Comparison of ENCODE assay signal across 8 cellular contexts in the genomic region with DNA sequence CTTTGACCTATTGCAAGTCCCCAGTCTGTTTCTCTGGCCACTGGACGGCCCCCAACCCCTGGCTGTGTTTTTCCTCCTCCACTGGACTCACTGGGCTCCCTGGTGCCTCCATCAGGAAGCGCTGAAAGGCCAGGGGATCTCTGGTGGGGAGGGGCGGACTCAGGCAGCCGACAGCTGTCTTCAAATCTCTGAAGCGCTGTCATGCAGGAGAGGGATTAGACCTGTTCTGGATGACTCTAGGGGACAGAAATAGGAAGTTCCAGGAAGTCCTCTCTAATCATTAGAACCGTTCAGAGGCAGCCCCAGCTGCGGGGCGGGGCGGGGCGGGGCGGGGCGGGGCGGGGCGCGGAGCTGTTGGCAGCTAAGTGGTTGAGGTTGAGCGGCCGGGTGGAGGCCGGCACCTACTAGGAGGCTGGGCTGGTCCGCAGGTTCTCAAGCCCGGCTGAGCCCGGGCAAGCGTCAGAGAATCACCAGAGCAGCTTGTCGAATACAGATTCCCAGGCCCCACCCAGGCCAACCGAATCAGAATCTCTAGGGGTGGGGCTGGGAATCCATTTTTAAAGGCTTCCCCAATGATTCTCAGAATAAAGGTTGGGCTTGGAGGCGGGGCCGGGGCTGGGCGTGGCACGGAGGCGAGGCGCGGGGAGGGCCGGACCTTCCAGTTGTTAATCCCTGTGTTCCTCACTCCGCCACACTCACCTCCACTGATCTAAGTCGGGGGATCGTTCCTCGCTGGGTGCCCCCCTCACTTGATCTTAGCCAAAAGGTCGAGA. TPM values are rescaled to one million over a fixed set of nuclear protein-coding genes. Genes with fewer than 3 reads are reported as not detected.
A peak's percentile ranks its signal among the peaks of the same experiment; 100 is the strongest.
DNase-seq lines count a peak whose midpoint lies in the region; ATAC-seq, FAIRE-seq and TF ChIP-seq lines count a peak whose summit lies in the region.

No MANE protein-coding gene starts in this region.

- peaks cover 4% of the 10 kb centered on the region for H3K9me1 ChIP-seq in K562 (ENCODE audit: control insufficient read depth, insufficient read depth, low read length)

- in situ Hi-C loops in K562 (cut with MboI), result no loop called here

- DNase-seq in HCEC 1CT (peak; percentile 77), NCI-H1092 (lab: John Stamatoyannopoulos, UW) (peak; percentile 43), T-helper 17 cell (peak; percentile 46 to 63 (median 55)), K562 (ENCODE audit: extremely low read depth in 1 of 4, low spot score in 3 of 4) (peak; percentile 90 to 95 (median 94)), iPS-NIHi11 (ENCODE audit: low spot score) (peak; percentile 91), NCI-H446 treated with DMSO at 0.1 percent for 48 hours (lab: John Stamatoyannopoulos, UW) (no peak)
- peak; percentile 59 for DNase-seq in stimulated activated CD4-positive, alpha-beta T cell treated with anti-CD3 and anti-CD28 coated beads, Interleukin-12 subunit alpha, Interleukin-12 subunit beta, amount 100 ng/mL, for 4 hours

- H3K4me3 ChIP-seq in K562, result peak overlapping the region; percentile 42

- peak; percentile 59 for TF ChIP-seq EP300 in K562 (IDR thresholded peaks at IDR 0.05; ENCODE audit: low read length)

- no peak for TF ChIP-seq POLR2A in K562 (conservative IDR thresholded peaks at IDR 0.05)

- H3K9me3 ChIP-seq in T-helper 17 cell (ENCODE audit: control insufficient read depth, low read length, poor library complexity, severe bottlenecking) (no peaks in the 10 kb centered on the region), K562 (replicated peaks; ENCODE audit: control insufficient read depth, insufficient read depth, low read depth, low read length) (no peaks in the 10 kb centered on the region)

- FAIRE-seq in G401.6 (lab: Jason Lieb, UNC) (peak; percentile 78), K562 (lab: Jason Lieb, UNC) (peak; percentile 94)

- peak overlapping the region; percentile 77 for H3K4me2 ChIP-seq in K562 (ENCODE audit: insufficient read depth, low read length)

- peak overlapping the region; percentile 53 for H3K27ac Mint-ChIP-seq in T-helper 17 cell

- BruUV-seq in K562 (replicated peaks; lab: Mats Ljungman, UMichigan), result no TSS peak

- H4K20me1 ChIP-seq in K562 (replicated peaks; ENCODE audit: control insufficient read depth, insufficient read depth, low read length), result no peaks in the 10 kb centered on the region; the same call in none of the 2 replicates

- H3K36me3 Mint-ChIP-seq in T-helper 17 cell (ENCODE audit: low read depth), result peaks cover 2% of the 10 kb centered on the region

- H3K4me3 Mint-ChIP-seq in T-helper 17 cell, result peak overlapping the region; percentile 91

- H3K27me3 Mint-ChIP-seq in T-helper 17 cell, result peaks cover 13% of the 10 kb centered on the region

- ATAC-seq in T-helper 17 cell (peak; percentile 69), K562 (peak; percentile 88)

- H3K36me3 ChIP-seq in K562 (ENCODE audit: control insufficient read depth, insufficient read depth, low read length), result no peaks in the 10 kb centered on the region

- H3K4me1 ChIP-seq in K562 (replicated peaks in 1 of 2; ENCODE audit: control insufficient read depth in 2 of 2, insufficient read depth in 2 of 2, low read length in 2 of 2), result peaks cover 20 to 25% of the 10 kb centered on the region in 2 experiments

- H3K4me1 Mint-ChIP-seq in T-helper 17 cell, result peaks cover 14% of the 10 kb centered on the region

- WGBS in K562 (ENCODE audit: insufficient coverage, low coverage, missing lambda C conversion rate), result 2% methylated on average over 29 of the region's 37 CpGs

- POLR2A ChIA-PET in K562 (lab: Yijun Ruan, JAX), result interaction anchor here (0.6 to 3.0 kb wide), 11 partner anchors 10 to 408 kb away, joined by 3 to 8 read pairs (median 3); no protein-coding TSS in a partner anchor

- peak overlapping the region; percentile 90 for H2AFZ ChIP-seq in K562 (ENCODE audit: low read depth, low read length)

- no peaks in the 10 kb centered on the region for H3K79me2 ChIP-seq in K562 (ENCODE audit: control insufficient read depth, insufficient read depth, low read length)

- CTCF ChIA-PET in K562 (lab: Yijun Ruan, JAX; ENCODE audit: low intra/inter-chr PET ratio), result interaction anchor here (1.1 to 7.7 kb wide), 5 partner anchors 32 to 312 kb away, joined by 9 to 166 read pairs (median 9); no protein-coding TSS in a partner anchor

- TF ChIP-seq CTCF in K562 (IDR thresholded peaks at IDR 0.05 in 2 of 3, conservative IDR thresholded peaks at IDR 0.05 in 1 of 3; ENCODE audit: insufficient read depth in 2 of 3, low read depth in 1 of 3, low read length in 3 of 3), result peak; percentile 28 to 43 (median 36); a peak in 3 of 6 replicates

- H3K27me3 ChIP-seq in K562 (ENCODE audit: control insufficient read depth in 2 of 2, insufficient read depth in 2 of 2, low read length in 2 of 2), result peaks cover 3 to 18% of the 10 kb centered on the region in 2 experiments; a peak in 3 of 5 replicates

- TF ChIP-seq RAD21 in K562 (CRISPR knock-in tag; conservative IDR thresholded peaks at IDR 0.05 in 1 of 2, IDR thresholded peaks at IDR 0.05 in 1 of 2), result peak in 1 of 2 experiments; percentile 58; a peak in 3 of 4 replicates

- H3K27ac ChIP-seq in K562 (ENCODE audit: extremely low read depth, low read depth, low read length), result peak overlapping the region; percentile 44; the same call in 1 of the 3 replicates

- peak overlapping the region; percentile 31 to 80; a peak in 3 of 4 replicates for H3K9ac ChIP-seq in K562 (ENCODE audit: insufficient read depth in 1 of 2, low read depth in 2 of 2, low read length in 2 of 2)

- intact Hi-C loops in K562 (cut with micrococcal nuclease), result loop anchor here (1.0 to 5.0 kb wide), 3 partner anchors 32 to 312 kb away; no protein-coding TSS in a partner anchor

RNA-seq across cellular contexts. Expression of gene PHLDA3, which starts 11.4 kb away (rescaled TPM):
- total RNA-seq in T-helper 17 cell (1 to 10 TPM; 1.6 to 2.7 TPM), K562 (2014; rRNA removed) (0.27 TPM in 1 of 2 replicates, not detected in the other), K562 (2014; rRNA removed; fragmentation: Illumina TruSeq; extraction: Trizol) (not detected in 2 replicates), K562 (2015; rRNA removed; fragmentation: Illumina TruSeq; extraction: Trizol) (not detected in 2 replicates), K562 (2021) (0.11 and 0.42 TPM in 2 replicates)
- not detected in 2 replicates for total RNA-seq in K562 (2011; cell fraction: chromatin; rRNA removed; ENCODE audit: low replicate concordance)
- total RNA-seq in K562 (2011; cell fraction: nucleolus; rRNA removed), result not detected in 2 replicates
- total RNA-seq in K562 (2011; cell fraction: nucleoplasm; rRNA removed), result not detected in 2 replicates
- polyA plus RNA-seq in K562 (2011; rRNA removed) (not detected in 2 replicates), K562 (2014; fragmentation: Illumina TruSeq; extraction: Trizol) (not detected in 2 replicates), K562 (2014; fragmentation: Nextera tagmentation; extraction: Ambion mirVana) (not detected), K562 (2014; rRNA removed) (not detected in 2 replicates)
- polyA plus RNA-seq in K562 (2011; cell fraction: cytosol; rRNA removed), result 0.13 TPM in 1 of 2 replicates, not detected in the other
- 0.04 TPM in 1 of 2 replicates, not detected in the other for polyA plus RNA-seq in K562 (2011; cell fraction: nucleus; rRNA removed)
- not detected in 2 replicates for polyA plus RNA-seq in K562 (2012)
- polyA minus RNA-seq in K562 (2011; rRNA and poly(A)+ RNA removed), result not detected in 2 replicates
- not detected in 2 replicates for polyA minus RNA-seq in K562 (2011; cell fraction: cytosol; rRNA and poly(A)+ RNA removed)
- not detected in 2 replicates for polyA minus RNA-seq in K562 (2011; cell fraction: nucleus; rRNA and poly(A)+ RNA removed)

RNA-seq across cellular contexts. Expression of gene CSRP1, which starts 26.5 kb away (rescaled TPM):
- total RNA-seq in T-helper 17 cell (10 to 100 TPM; 37.2 to 51.7 TPM), K562 (2014; rRNA removed) (23.7 and 30.8 TPM in 2 replicates), K562 (2014; rRNA removed; fragmentation: Illumina TruSeq; extraction: Trizol) (19.6 and 22.6 TPM in 2 replicates), K562 (2015; rRNA removed; fragmentation: Illumina TruSeq; extraction: Trizol) (28.3 and 30.3 TPM in 2 replicates), K562 (2021) (25.7 and 28.2 TPM in 2 replicates)
- 6.5 and 10.3 TPM in 2 replicates for total RNA-seq in K562 (2011; cell fraction: chromatin; rRNA removed; ENCODE audit: low replicate concordance)
- total RNA-seq in K562 (2011; cell fraction: nucleolus; rRNA removed), result 7.0 and 7.5 TPM in 2 replicates
- total RNA-seq in K562 (2011; cell fraction: nucleoplasm; rRNA removed), result 7.3 and 8.9 TPM in 2 replicates
- polyA plus RNA-seq in K562 (2011; rRNA removed) (21.3 and 23.7 TPM in 2 replicates), K562 (2014; fragmentation: Illumina TruSeq; extraction: Trizol) (34.6 and 39.4 TPM in 2 replicates), K562 (2014; fragmentation: Nextera tagmentation; extraction: Ambion mirVana) (10 to 100 TPM in 1 of 2 experiments, 1 to 10 TPM in 1; 6.8 to 11.0 TPM), K562 (2014; rRNA removed) (24.9 and 32.1 TPM in 2 replicates)
- polyA plus RNA-seq in K562 (2011; cell fraction: cytosol; rRNA removed), result 29.2 and 43.4 TPM in 2 replicates
- polyA plus RNA-seq in K562 (2011; cell fraction: nucleus; rRNA removed), result 14.3 and 20.0 TPM in 2 replicates
- polyA plus RNA-seq in K562 (2012), result 39.0 and 47.5 TPM in 2 replicates
- polyA minus RNA-seq in K562 (2011; rRNA and poly(A)+ RNA removed), result 14.3 and 19.7 TPM in 2 replicates
- 12.0 and 16.7 TPM in 2 replicates for polyA minus RNA-seq in K562 (2011; cell fraction: cytosol; rRNA and poly(A)+ RNA removed)
- 7.7 and 8.8 TPM in 2 replicates for polyA minus RNA-seq in K562 (2011; cell fraction: nucleus; rRNA and poly(A)+ RNA removed)

RNA-seq across cellular contexts. Expression of gene NAV1, which starts 58.5 kb away (rescaled TPM):
- total RNA-seq in T-helper 17 cell (1 to 10 TPM; 3.8 to 3.9 TPM), K562 (2014; rRNA removed) (4.5 and 4.9 TPM in 2 replicates), K562 (2014; rRNA removed; fragmentation: Illumina TruSeq; extraction: Trizol) (3.2 and 3.7 TPM in 2 replicates), K562 (2015; rRNA removed; fragmentation: Illumina TruSeq; extraction: Trizol) (2.9 and 3.3 TPM in 2 replicates), K562 (2021) (15.4 and 16.8 TPM in 2 replicates)
- total RNA-seq in K562 (2011; cell fraction: chromatin; rRNA removed; ENCODE audit: low replicate concordance), result 12.5 and 15.1 TPM in 2 replicates
- 5.0 and 6.2 TPM in 2 replicates for total RNA-seq in K562 (2011; cell fraction: nucleolus; rRNA removed)
- total RNA-seq in K562 (2011; cell fraction: nucleoplasm; rRNA removed), result 10.3 and 12.7 TPM in 2 replicates
- polyA plus RNA-seq in K562 (2011; rRNA removed) (0.91 TPM in 2 replicates), K562 (2014; fragmentation: Illumina TruSeq; extraction: Trizol) (10.7 and 13.2 TPM in 2 replicates), K562 (2014; fragmentation: Nextera tagmentation; extraction: Ambion mirVana) (1 to 10 TPM; 1.8 to 2.1 TPM), K562 (2014; rRNA removed) (4.2 and 5.6 TPM in 2 replicates)
- 0.63 and 0.92 TPM in 2 replicates for polyA plus RNA-seq in K562 (2011; cell fraction: cytosol; rRNA removed)
- polyA plus RNA-seq in K562 (2011; cell fraction: nucleus; rRNA removed), result 2.0 and 4.7 TPM in 2 replicates
- 16.3 and 25.4 TPM in 2 replicates for polyA plus RNA-seq in K562 (2012)
- 1.5 and 1.9 TPM in 2 replicates for polyA minus RNA-seq in K562 (2011; rRNA and poly(A)+ RNA removed)
- 3.9 and 4.1 TPM in 2 replicates for polyA minus RNA-seq in K562 (2011; cell fraction: cytosol; rRNA and poly(A)+ RNA removed)
- polyA minus RNA-seq in K562 (2011; cell fraction: nucleus; rRNA and poly(A)+ RNA removed), result 2.9 and 3.0 TPM in 2 replicates

RNA-seq across cellular contexts. Expression of gene TNNI1, which starts 58.9 kb away (rescaled TPM):
- total RNA-seq in T-helper 17 cell (not detected), K562 (2014; rRNA removed) (not detected in 2 replicates), K562 (2014; rRNA removed; fragmentation: Illumina TruSeq; extraction: Trizol) (not detected in 2 replicates), K562 (2015; rRNA removed; fragmentation: Illumina TruSeq; extraction: Trizol) (not detected in 2 replicates), K562 (2021) (not detected in 2 replicates)
- not detected in 2 replicates for total RNA-seq in K562 (2011; cell fraction: chromatin; rRNA removed; ENCODE audit: low replicate concordance)
- total RNA-seq in K562 (2011; cell fraction: nucleolus; rRNA removed), result not detected in 2 replicates
- total RNA-seq in K562 (2011; cell fraction: nucleoplasm; rRNA removed), result not detected in 2 replicates
- polyA plus RNA-seq in K562 (2011; rRNA removed) (not detected in 2 replicates), K562 (2014; fragmentation: Illumina TruSeq; extraction: Trizol) (not detected in 2 replicates), K562 (2014; fragmentation: Nextera tagmentation; extraction: Ambion mirVana) (not detected), K562 (2014; rRNA removed) (not detected in 2 replicates)
- polyA plus RNA-seq in K562 (2011; cell fraction: cytosol; rRNA removed), result not detected in 2 replicates
- polyA plus RNA-seq in K562 (2011; cell fraction: nucleus; rRNA removed), result not detected in 2 replicates
- not detected in 2 replicates for polyA plus RNA-seq in K562 (2012)
- polyA minus RNA-seq in K562 (2011; rRNA and poly(A)+ RNA removed), result not detected in 2 replicates
- polyA minus RNA-seq in K562 (2011; cell fraction: cytosol; rRNA and poly(A)+ RNA removed), result not detected in 2 replicates
- polyA minus RNA-seq in K562 (2011; cell fraction: nucleus; rRNA and poly(A)+ RNA removed), result not detected in 2 replicates
